In genomic region chr10:126930506-126931458, GRCh38 we compare ENCODE assay signal across 14 cellular contexts. TPM values are rescaled to one million over a fixed set of nuclear protein-coding genes. Genes with fewer than 3 reads are reported as not detected.
DNase-seq lines count a peak whose midpoint lies in the region; ATAC-seq and TF ChIP-seq lines count a peak whose summit lies in the region.
"Had no signal": no experiment of that assay in that cellular context is flagged by ENCODE, and none has a peak within 500 bp of the region (broad histone marks: within the 10 kb centered on the region; RNA-seq: fewer than 3 reads in every experiment).

No MANE protein-coding gene starts in this region.

- H3K4me3 ChIP-seq in astrocyte of the spinal cord (ENCODE audit: low read depth, low read length), result no peak overlapping the region
- peak overlapping the region; percentile 4 to 33 for H3K4me3 ChIP-seq in gastroesophageal sphincter
- H3K4me3 ChIP-seq in tibial nerve, result peak overlapping the region in 2 of 4 donors; percentile 16 to 26

- no peak for TF ChIP-seq EP300 in gastroesophageal sphincter (IDR thresholded peaks at IDR 0.05)
- no peak for TF ChIP-seq EP300 in tibial nerve (IDR thresholded peaks at IDR 0.05)

- 13 to 23% methylated on average over 3 to 6 of the region's 17 CpGs for WGBS in gastroesophageal sphincter (ENCODE audit: low coverage in 1 of 2), 2 donors
- 38 to 52% methylated on average over 15 to 17 of the region's 17 CpGs for WGBS in tibial nerve, 2 donors

- H3K36me3 ChIP-seq in gastroesophageal sphincter, result peaks cover 0 to 17% of the 10 kb centered on the region in 2 donors
- H3K36me3 ChIP-seq in tibial nerve, result peaks cover 0 to 20% (median 0%) of the 10 kb centered on the region in 3 donors

- peak; percentile 35 for ATAC-seq in gastroesophageal sphincter
- ATAC-seq in HG03469 (IDR thresholded peaks at IDR 0.05; ENCODE audit: unreplicated experiment), result no peak
- no peak for ATAC-seq in GM19328 (IDR thresholded peaks at IDR 0.05; ENCODE audit: unreplicated experiment)
- ATAC-seq: stimulated activated memory B cell treated with anti-CD40 and anti-IgM and Interleukin-4, amounts not matched to agents 10 μg/mL and 1 μg/mL and 100 μg/mL, for 72 hours had no signal

- H3K36me3 Mint-ChIP-seq in nephron progenitor cell (ENCODE audit: low read depth), result peaks cover 63% of the 10 kb centered on the region
- H3K36me3 Mint-ChIP-seq: stimulated activated memory B cell treated with anti-CD40 and anti-IgM and Interleukin-4, amounts not matched to agents 10 μg/mL and 1 μg/mL and 100 μg/mL, for 72 hours had no signal

- H3K9me3 ChIP-seq in gastroesophageal sphincter (no peaks in the 10 kb centered on the region), tibial nerve (no peaks in the 10 kb centered on the region)

- peaks cover 3% of the 10 kb centered on the region for H3K27me3 Mint-ChIP-seq in nephron progenitor cell (ENCODE audit: low read depth, poor library complexity)
- H3K27me3 Mint-ChIP-seq: activated CD4-positive, alpha-beta memory T cell treated with anti-CD3 and anti-CD28 coated beads, Interleukin-2, amount 10 ng/mL, durations not matched to agents 7 days and 5 days; central memory CD8-positive, alpha-beta T cell; stimulated activated memory B cell treated with anti-CD40 and anti-IgM and Interleukin-4, amounts not matched to agents 10 μg/mL and 1 μg/mL and 100 μg/mL, for 72 hours had no signal

- peaks cover 0 to 40% (median 24%) of the 10 kb centered on the region in 3 donors for H3K4me1 ChIP-seq in gastroesophageal sphincter
- peaks cover 0 to 42% (median 10%) of the 10 kb centered on the region in 4 donors for H3K4me1 ChIP-seq in tibial nerve

- no peak for TF ChIP-seq CTCF in astrocyte of the spinal cord (IDR thresholded peaks at IDR 0.05; ENCODE audit: low read depth, low read length)
- peak in 1 of 4 experiments; percentile 17 for TF ChIP-seq CTCF in gastroesophageal sphincter (IDR thresholded peaks at IDR 0.05)
- TF ChIP-seq CTCF in nephron progenitor cell (IDR thresholded peaks at IDR 0.05), result no peak
- TF ChIP-seq CTCF in tibial nerve (IDR thresholded peaks at IDR 0.05), result no peak

- DNase-seq in astrocyte of the spinal cord (ENCODE audit: low read depth, low spot score) (peak; percentile 45), nephron progenitor cell (no peak), tibial nerve (ENCODE audit: low spot score in 2 of 2) (no peak), amniotic stem cell (lab: John Stamatoyannopoulos, UW) (no peak)
- DNase-seq: activated CD4-positive, alpha-beta memory T cell treated with anti-CD3 and anti-CD28 coated beads, Interleukin-2, amount 10 ng/mL, durations not matched to agents 7 days and 5 days; activated effector memory CD4-positive, alpha-beta T cell treated with anti-CD3 and anti-CD28 coated beads, Interleukin-2, amount 50 U/mL, for 16 hours; COR-L47; stimulated activated CD4-positive, alpha-beta T cell treated with anti-CD3 and anti-CD28 coated beads, Interleukin-2, amount 100 ng/mL, for 24 hours had no signal

- no peaks in the 10 kb centered on the region for H3K9me3 Mint-ChIP-seq in nephron progenitor cell
- H3K9me3 Mint-ChIP-seq: T-helper 1 cell treated with Interleukin-12 subunit alpha and Interleukin-12 subunit beta and Interleukin-4 antibody, amounts not matched to agents 30 μg/mL and 1 μg/mL, for 36 hours had no signal

- H3K27ac ChIP-seq in gastroesophageal sphincter (peak overlapping the region in 1 of 4 donors; percentile 42), tibial nerve (peak overlapping the region in 3 of 4 donors; percentile 10 to 72 (median 62))

- H3K27me3 ChIP-seq in gastroesophageal sphincter, result no peaks in the 10 kb centered on the region
- no peaks in the 10 kb centered on the region for H3K27me3 ChIP-seq in tibial nerve

- peak overlapping the region; percentile 97 for H3K27ac Mint-ChIP-seq in nephron progenitor cell
- H3K27ac Mint-ChIP-seq: activated CD4-positive, alpha-beta memory T cell treated with anti-CD3 and anti-CD28 coated beads, Interleukin-2, amount 10 ng/mL, durations not matched to agents 7 days and 5 days; stimulated activated memory B cell treated with anti-CD40 and anti-IgM and Interleukin-4, amounts not matched to agents 10 μg/mL and 1 μg/mL and 100 μg/mL, for 72 hours; T-helper 1 cell treated with Interleukin-12 subunit alpha and Interleukin-12 subunit beta and Interleukin-4 antibody, amounts not matched to agents 30 μg/mL and 1 μg/mL, for 36 hours had no signal

- in situ Hi-C loops in astrocyte of the spinal cord (cut with HindIII; ENCODE audit: low sequenced_read_pairs), result no loop called here

- no peak overlapping the region for H3K4me3 Mint-ChIP-seq in nephron progenitor cell
- H3K4me3 Mint-ChIP-seq: activated CD4-positive, alpha-beta memory T cell treated with anti-CD3 and anti-CD28 coated beads, Interleukin-2, amount 10 ng/mL, durations not matched to agents 7 days and 5 days; central memory CD8-positive, alpha-beta T cell; stimulated activated memory B cell treated with anti-CD40 and anti-IgM and Interleukin-4, amounts not matched to agents 10 μg/mL and 1 μg/mL and 100 μg/mL, for 72 hours; T-helper 1 cell treated with Interleukin-12 subunit alpha and Interleukin-12 subunit beta and Interleukin-4 antibody, amounts not matched to agents 30 μg/mL and 1 μg/mL, for 36 hours had no signal

- peaks cover 19% of the 10 kb centered on the region for H3K4me1 Mint-ChIP-seq in nephron progenitor cell
- H3K4me1 Mint-ChIP-seq: activated CD4-positive, alpha-beta memory T cell treated with anti-CD3 and anti-CD28 coated beads, Interleukin-2, amount 10 ng/mL, durations not matched to agents 7 days and 5 days; central memory CD8-positive, alpha-beta T cell; stimulated activated memory B cell treated with anti-CD40 and anti-IgM and Interleukin-4, amounts not matched to agents 10 μg/mL and 1 μg/mL and 100 μg/mL, for 72 hours had no signal

- no peak for TF ChIP-seq POLR2A in gastroesophageal sphincter (IDR thresholded peaks at IDR 0.05)
- TF ChIP-seq POLR2A in tibial nerve (IDR thresholded peaks at IDR 0.05), result no peak

RNA-seq across cellular contexts. Expression of gene DOCK1, which starts 25.6 kb away (rescaled TPM):
- total RNA-seq in gastroesophageal sphincter (10 to 100 TPM; 50.8 to 59.0 (median 53.6) TPM), tibial nerve (10 to 100 TPM; 57.3 to 76.7 (median 63.7) TPM)
